ENCODE assay signal across 8 cellular contexts in genomic region chr18:54392621-54393023, GRCh38. TPM values are rescaled to one million over a fixed set of nuclear protein-coding genes. Genes with fewer than 3 reads are reported as not detected.
DNase-seq lines count a peak whose midpoint lies in the region; ATAC-seq and TF ChIP-seq lines count a peak whose summit lies in the region.

No MANE protein-coding gene starts in this region.

- no peaks in the 10 kb centered on the region for H3K9me3 Mint-ChIP-seq in activated CD4-positive, alpha-beta memory T cell treated with anti-CD3 and anti-CD28 coated beads, Interleukin-2, amount 10 ng/mL, durations not matched to agents 7 days and 5 days

- H3K27ac ChIP-seq in right lobe of liver, result no peak overlapping the region

- H3K4me3 ChIP-seq in GM06990 (replicated peaks; ENCODE audit: low read depth, low read length), result no peak overlapping the region
- H3K4me3 ChIP-seq in cardiac fibroblast (replicated peaks in 1 of 2; ENCODE audit: low read depth in 2 of 2, low read length in 2 of 2), result no peak overlapping the region
- H3K4me3 ChIP-seq in right lobe of liver, result no peak overlapping the region

- H3K36me3 Mint-ChIP-seq in activated CD4-positive, alpha-beta memory T cell treated with anti-CD3 and anti-CD28 coated beads, Interleukin-2, amount 10 ng/mL, durations not matched to agents 7 days and 5 days (ENCODE audit: low read depth), result no peaks in the 10 kb centered on the region

- CTCF ChIA-PET in activated CD4-positive, alpha-beta memory T cell treated with anti-CD3 and anti-CD28 coated beads, Interleukin-2, amount 10 ng/mL, durations not matched to agents 7 days and 5 days (lab: Charles Lee), result interaction anchor here (0.8 to 1.8 kb wide), 14 partner anchors 8 to 279 kb away, joined by 3 to 12 read pairs (median 4); partner anchors contain the start of genes C18orf54 and STARD6

- H3K36me3 ChIP-seq in GM06990 (ENCODE audit: control insufficient read depth, insufficient read depth, low read length), result no peaks in the 10 kb centered on the region
- H3K36me3 ChIP-seq in right lobe of liver, result no peaks in the 10 kb centered on the region

- no peak overlapping the region for H3K27ac Mint-ChIP-seq in activated CD4-positive, alpha-beta memory T cell treated with anti-CD3 and anti-CD28 coated beads, Interleukin-2, amount 10 ng/mL, durations not matched to agents 7 days and 5 days

- DNase-seq in GM06990 (ENCODE audit: extremely low read depth, insufficient read length), result peak; percentile 19
- DNase-seq in HT-29 (ENCODE audit: low spot score), result peak; percentile 78
- peak; percentile 49 for DNase-seq in NOMO-1 treated with dmso at 0.1 percent for 144 hours (lab: John Stamatoyannopoulos, UW; ENCODE audit: unreplicated experiment)
- DNase-seq in cardiac fibroblast (ENCODE audit: low read depth in 2 of 2), result peak; percentile 78 to 81
- DNase-seq in right lobe of liver, result no peak
- DNase-seq in posterior vena cava (ENCODE audit: low spot score), result no peak
- DNase-seq in activated CD4-positive, alpha-beta memory T cell treated with anti-CD3 and anti-CD28 coated beads, Interleukin-2, amount 10 ng/mL, durations not matched to agents 7 days and 5 days, result no peak

- peaks cover 28% of the 10 kb centered on the region for H3K4me1 Mint-ChIP-seq in activated CD4-positive, alpha-beta memory T cell treated with anti-CD3 and anti-CD28 coated beads, Interleukin-2, amount 10 ng/mL, durations not matched to agents 7 days and 5 days

- H3K4me3 Mint-ChIP-seq in activated CD4-positive, alpha-beta memory T cell treated with anti-CD3 and anti-CD28 coated beads, Interleukin-2, amount 10 ng/mL, durations not matched to agents 7 days and 5 days, result no peak overlapping the region

- peak; percentile 51 for ATAC-seq in GM21423 (IDR thresholded peaks at IDR 0.05; ENCODE audit: unreplicated experiment)
- ATAC-seq in right lobe of liver, result peak; percentile 78 to 89 (median 86)

- peaks cover 13% of the 10 kb centered on the region for H3K27me3 Mint-ChIP-seq in activated CD4-positive, alpha-beta memory T cell treated with anti-CD3 and anti-CD28 coated beads, Interleukin-2, amount 10 ng/mL, durations not matched to agents 7 days and 5 days

- H3K27me3 ChIP-seq in GM06990 (replicated peaks; ENCODE audit: control insufficient read depth, insufficient read depth, low read length), result no peaks in the 10 kb centered on the region
- no peaks in the 10 kb centered on the region for H3K27me3 ChIP-seq in right lobe of liver

- WGBS in right lobe of liver (ENCODE audit: insufficient coverage, low coverage, low lambda C conversion rate, missing lambda C conversion rate), result 45% methylated on average over 2 of the region's 2 CpGs

- H3K4me1 ChIP-seq in right lobe of liver, result no peaks in the 10 kb centered on the region

- no peak for TF ChIP-seq POLR2A in right lobe of liver (IDR thresholded peaks at IDR 0.05)

- intact Hi-C loops in right lobe of liver (cut with DNase I) (no loop called here), posterior vena cava (cut with DNase I) (no loop called here)

- POLR2A ChIA-PET in activated CD4-positive, alpha-beta memory T cell treated with anti-CD3 and anti-CD28 coated beads, Interleukin-2, amount 10 ng/mL, durations not matched to agents 7 days and 5 days (lab: Charles Lee), result interaction anchor here (1.0 kb wide), 1 partner anchor 170 kb away, joined by 5 read pairs; no protein-coding TSS in a partner anchor

- peak; percentile 62 for TF ChIP-seq CTCF in GM06990 (IDR thresholded peaks at IDR 0.05; ENCODE audit: insufficient read depth, low read length, poor library complexity, severe bottlenecking)
- peak; percentile 67 for TF ChIP-seq CTCF in cardiac fibroblast (IDR thresholded peaks at IDR 0.05; ENCODE audit: low read depth, low read length)
- TF ChIP-seq CTCF in right lobe of liver (IDR thresholded peaks at IDR 0.05), result peak; percentile 71 to 82 (median 76)

- H3K9me3 ChIP-seq in right lobe of liver, result no peaks in the 10 kb centered on the region

RNA-seq across cellular contexts. Expression of gene C18orf54, which starts 34.9 kb away (rescaled TPM):
- 0.50 and 1.0 TPM in 2 replicates for total RNA-seq in HT-29 (2014; rRNA removed; shearing (Covaris generic))
- total RNA-seq in right lobe of liver (under 1 TPM; 0.12 to 0.55 (median 0.33) TPM), posterior vena cava (1 to 10 TPM; 2.2 to 2.4 TPM)
- total RNA-seq in activated CD4-positive, alpha-beta memory T cell treated with anti-CD3 and anti-CD28 coated beads, Interleukin-2, amount 10 ng/mL, durations not matched to agents 7 days and 5 days, result 10 to 100 TPM; 12.3 to 14.5 TPM

RNA-seq across cellular contexts. Expression of gene STARD6, which starts 35.0 kb away (rescaled TPM):
- total RNA-seq in HT-29 (2014; rRNA removed; shearing (Covaris generic)), result not detected in 2 replicates
- total RNA-seq in right lobe of liver (not detected), posterior vena cava (not detected)
- total RNA-seq in activated CD4-positive, alpha-beta memory T cell treated with anti-CD3 and anti-CD28 coated beads, Interleukin-2, amount 10 ng/mL, durations not matched to agents 7 days and 5 days, result not detected

Comparison
In these comparisons a context has a peak if more than half of its experiments do, and no peak if none do; other contexts are left out.
1. DNase-seq: peak in GM06990 (single experiment), HT-29 (single experiment), NOMO-1 treated with dmso at 0.1 percent for 144 hours (single experiment) and cardiac fibroblast (2 of 2); none in right lobe of liver (0 of 3), posterior vena cava (single experiment) and activated CD4-positive, alpha-beta memory T cell treated with anti-CD3 and anti-CD28 coated beads, Interleukin-2, amount 10 ng/mL, durations not matched to agents 7 days and 5 days (single experiment).
2. Peak in every context shown above with its lines, with median percentiles within 50 percentile points of each other: CTCF ChIP-seq.